Comparison of ENCODE assay signal across 21 cellular contexts in the genomic region with DNA sequence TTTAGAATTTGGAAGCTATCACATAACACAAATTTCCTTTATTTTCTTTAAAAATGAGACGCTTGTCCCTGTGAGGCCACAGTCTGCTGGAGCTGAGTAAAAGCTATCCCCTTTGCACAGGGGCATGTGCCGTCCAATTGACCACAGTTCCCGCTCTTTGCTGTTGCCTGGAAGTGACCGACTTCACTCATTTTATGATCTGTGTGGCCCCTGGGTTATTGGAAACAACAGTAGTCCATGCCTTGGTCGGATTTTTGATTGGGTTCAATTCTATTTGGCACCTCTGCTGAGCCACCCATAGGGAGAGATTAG.
"Had no signal": no experiment of that assay in that cellular context is flagged by ENCODE, and none has a peak within 500 bp of the region (broad histone marks: within the 10 kb centered on the region; RNA-seq: fewer than 3 reads in every experiment).

No MANE protein-coding gene starts in this region.

- H3K27me3 ChIP-seq: MG63, SJCRH30 had no signal

- DNase-seq: Karpas-422, KBM-7, MG63, NCI-H1048, NCI-H1092 treated with DMSO at 0.1 percent for 48 hours, NCI-H1694 treated with DMSO at 0.1 percent for 48 hours, NCI-H187 treated with DMSO at 0.1 percent for 48 hours, NCI-H2029, NCI-H446, NCI-H510A treated with DMSO at 0.1 percent for 48 hours, NCI-H524 treated with DMSO at 0.1 percent for 48 hours, NCI-H774, PC-9, SHP77, SIG-M5, SJCRH30 had no signal

- H3K9me3 ChIP-seq: MG63, SJCRH30 had no signal

- H3K4me1 ChIP-seq: SJCRH30 had no signal

- H3K4me3 ChIP-seq: MG63, PC-9, SJCRH30, SK-N-MC had no signal

- H3K27ac ChIP-seq: KMS-11, PC-9, RWPE1, SJCRH30, SK-N-MC had no signal

- H3K36me3 ChIP-seq: MG63, SJCRH30 had no signal

- ATAC-seq: Panc1, SK-N-SH treated with all-trans-retinoic acid at 6 μM for 48 hours had no signal
